ENCODE assay signal across 24 cellular contexts in genomic region chr13:26060366-26060765, GRCh38.
"Had no signal": no experiment of that assay in that cellular context is flagged by ENCODE, and none has a peak within 500 bp of the region (broad histone marks: within the 10 kb centered on the region; RNA-seq: fewer than 3 reads in every experiment).

No MANE protein-coding gene starts in this region.

- H3K9me3 Mint-ChIP-seq: activated naive CD4-positive, alpha-beta T cell treated with anti-CD3 and anti-CD28 coated beads, Interleukin-2, amount 50 U/mL, for 72 hours; activated naive CD8-positive, alpha-beta T cell treated with anti-CD3 and anti-CD28 coated beads, Interleukin-2, amount 50 U/mL, for 24 hours; activated T-helper 1 cell treated with anti-CD3 and anti-CD28 coated beads, Interleukin-12 subunit alpha, Interleukin-12 subunit beta, Interleukin-2, Interleukin-4 antibody, amounts not matched to agents 30 ng/mL and 10 ng/mL and 1 ng/mL, durations not matched to agents 14 hours and 24 hours and 36 hours; central memory CD8-positive, alpha-beta T cell; T-helper 1 cell treated with Interleukin-12 subunit alpha and Interleukin-12 subunit beta and Interleukin-4 antibody, amounts not matched to agents 30 μg/mL and 1 μg/mL, for 36 hours had no signal

- H3K36me3 Mint-ChIP-seq: activated naive CD4-positive, alpha-beta T cell treated with anti-CD3 and anti-CD28 coated beads, Interleukin-2, amount 50 U/mL, for 72 hours; brain had no signal

- H3K27me3 Mint-ChIP-seq: activated naive CD8-positive, alpha-beta T cell treated with anti-CD3 and anti-CD28 coated beads, Interleukin-2, amount 50 U/mL, for 24 hours had no signal

- H3K27ac Mint-ChIP-seq: activated CD8-positive, alpha-beta T cell treated with anti-CD3 and anti-CD28 coated beads, Interleukin-2, amount 10 ng/mL, durations not matched to agents 7 days and 5 days; activated naive CD4-positive, alpha-beta T cell treated with anti-CD3 and anti-CD28 coated beads, Interleukin-2, amount 50 U/mL, for 72 hours; activated naive CD8-positive, alpha-beta T cell treated with anti-CD3 and anti-CD28 coated beads, Interleukin-2, amount 50 U/mL, for 24 hours; activated T-helper 1 cell treated with anti-CD3 and anti-CD28 coated beads, Interleukin-12 subunit alpha, Interleukin-12 subunit beta, Interleukin-2, Interleukin-4 antibody, amounts not matched to agents 30 ng/mL and 10 ng/mL and 1 ng/mL, durations not matched to agents 14 hours and 24 hours and 36 hours; T-helper 1 cell treated with Interleukin-12 subunit alpha and Interleukin-12 subunit beta and Interleukin-4 antibody, amounts not matched to agents 30 μg/mL and 1 μg/mL, for 36 hours had no signal

- H3K4me1 Mint-ChIP-seq: activated naive CD8-positive, alpha-beta T cell treated with anti-CD3 and anti-CD28 coated beads, Interleukin-2, amount 50 U/mL, for 24 hours; central memory CD8-positive, alpha-beta T cell had no signal

- ATAC-seq: activated CD4-positive, CD25-positive, alpha-beta regulatory T cell treated with anti-CD3 and anti-CD28 coated beads, Interleukin-2, amount 50 U/mL, for 24 hours; activated CD8-positive, alpha-beta T cell treated with anti-CD3 and anti-CD28 coated beads, Interleukin-2, amount 10 ng/mL, durations not matched to agents 7 days and 5 days; activated naive CD4-positive, alpha-beta T cell treated with anti-CD3 and anti-CD28 coated beads, Interleukin-2, amount 50 U/mL, for 72 hours; activated naive CD8-positive, alpha-beta T cell treated with anti-CD3 and anti-CD28 coated beads, Interleukin-2, amount 50 U/mL, for 24 hours; PC-3 had no signal

- DNase-seq: activated CD4-positive, alpha-beta T cell treated with anti-CD3 and anti-CD28 coated beads for 4 hours; activated CD8-positive, alpha-beta memory T cell treated with anti-CD3 and anti-CD28 coated beads, Interleukin-2, amount 50 U/mL, for 48 hours; activated CD8-positive, alpha-beta T cell treated with anti-CD3 and anti-CD28 coated beads, Interleukin-2, amount 10 ng/mL, durations not matched to agents 7 days and 5 days; activated effector memory CD4-positive, alpha-beta T cell treated with Interleukin-2 at 50 U/mL for 16 hours; activated naive CD4-positive, alpha-beta T cell; activated naive CD8-positive, alpha-beta T cell treated with anti-CD3 and anti-CD28 coated beads, Interleukin-2, amount 50 U/mL, for 24 hours; activated T-cell treated with anti-CD3 and anti-CD28 coated beads, Interleukin-2, amount 50 U/mL, for 1 hour; amniotic stem cell; MM.1S; NCI-H1105; NCI-H1436; NCI-H1694 treated with DMSO at 0.1 percent for 48 hours; NCI-H2029 treated with DMSO at 0.1 percent for 48 hours; NCI-H345; NCI-H510A treated with DMSO at 0.1 percent for 48 hours; NCI-H69; PC-3; SHP77 had no signal

- H3K4me3 Mint-ChIP-seq: activated CD8-positive, alpha-beta T cell treated with anti-CD3 and anti-CD28 coated beads, Interleukin-2, amount 10 ng/mL, durations not matched to agents 7 days and 5 days; activated naive CD8-positive, alpha-beta T cell treated with anti-CD3 and anti-CD28 coated beads, Interleukin-2, amount 50 U/mL, for 24 hours; activated T-helper 1 cell treated with anti-CD3 and anti-CD28 coated beads, Interleukin-12 subunit alpha, Interleukin-12 subunit beta, Interleukin-2, Interleukin-4 antibody, amounts not matched to agents 30 ng/mL and 10 ng/mL and 1 ng/mL, durations not matched to agents 14 hours and 24 hours and 36 hours; central memory CD8-positive, alpha-beta T cell; T-helper 1 cell treated with Interleukin-12 subunit alpha and Interleukin-12 subunit beta and Interleukin-4 antibody, amounts not matched to agents 30 μg/mL and 1 μg/mL, for 36 hours had no signal
